In genomic region chr5:57735754-57736153, GRCh38 we compare ENCODE assay signal across 11 cellular contexts.
DNase-seq lines count a peak whose midpoint lies in the region; ATAC-seq, FAIRE-seq and TF ChIP-seq lines count a peak whose summit lies in the region.
"Had no signal": no experiment of that assay in that cellular context is flagged by ENCODE, and none has a peak within 500 bp of the region (broad histone marks: within the 10 kb centered on the region; RNA-seq: fewer than 3 reads in every experiment).

No MANE protein-coding gene starts in this region.

- peaks cover 4% of the 10 kb centered on the region for H3K9me1 ChIP-seq in IMR-90 (ENCODE audit: insufficient read depth, low read length)

- DNase-seq in AG04449 (ENCODE audit: low read depth, low spot score) (peak; percentile 85), IMR-90 (peak; percentile 96), cardiac fibroblast (ENCODE audit: low read depth in 2 of 2) (peak; percentile 74 to 94), HepG2 (ENCODE audit: low spot score) (peak; percentile 14), NCI-H1930 (lab: John Stamatoyannopoulos, UW) (no peak), spleen (no peak)
- DNase-seq: activated naive CD8-positive, alpha-beta T cell treated with anti-CD3 and anti-CD28 coated beads for 36 hours; midbrain had no signal

- peak overlapping the region; percentile 63 to 96 for H4K8ac ChIP-seq in IMR-90 (ENCODE audit: low read depth in 2 of 2, low read length in 2 of 2)

- peak overlapping the region; percentile 67; the same call in 1 of the 2 replicates for H3K56ac ChIP-seq in IMR-90 (ENCODE audit: extremely low read depth, insufficient read depth, low read length)

- H2BK15ac ChIP-seq in IMR-90 (ENCODE audit: low read depth, low read length): peak overlapping the region; percentile 27; the same call in 2 of the 3 replicates

- H3K14ac ChIP-seq in IMR-90 (replicated peaks; ENCODE audit: low read depth, low read length): peak overlapping the region; percentile 96

- no peaks in the 10 kb centered on the region for H4K20me1 ChIP-seq in IMR-90 (ENCODE audit: insufficient read depth, low read length)
- no peaks in the 10 kb centered on the region for H4K20me1 ChIP-seq in HepG2 (ENCODE audit: insufficient read depth, low read length)

- H3K4me3 ChIP-seq in AG04449 (ENCODE audit: low read depth, low read length) (no peak overlapping the region), IMR-90 (ENCODE audit: insufficient read depth, low read depth, low read length) (no peak overlapping the region), cardiac fibroblast (replicated peaks in 1 of 2; ENCODE audit: low read depth in 2 of 2, low read length in 2 of 2) (no peak overlapping the region), HepG2 (replicated peaks in 1 of 3; ENCODE audit: insufficient read depth in 1 of 3, low read depth in 2 of 3, low read length in 3 of 3) (no peak overlapping the region), spleen (no peak overlapping the region)
- H3K4me3 ChIP-seq: SK-N-MC had no signal

- H4K91ac ChIP-seq in IMR-90 (ENCODE audit: insufficient read depth, low read depth, low read length): peak overlapping the region; percentile 98

- no peaks in the 10 kb centered on the region for H3K9me3 ChIP-seq in IMR-90 (ENCODE audit: control insufficient read depth, insufficient read depth, low read length)
- no peaks in the 10 kb centered on the region for H3K9me3 ChIP-seq in HepG2 (ENCODE audit: low read length)
- H3K9me3 ChIP-seq in spleen: no peaks in the 10 kb centered on the region

- peak overlapping the region; percentile 71 for H4K5ac ChIP-seq in IMR-90 (ENCODE audit: low read depth, low read length)

- H2BK5ac ChIP-seq in IMR-90 (ENCODE audit: low read depth, low read length, poor library complexity, severe bottlenecking): peak overlapping the region; percentile 99

- TF ChIP-seq POLR2A in IMR-90 (IDR thresholded peaks at IDR 0.05; ENCODE audit: low read depth, low read length): no peak
- no peak for TF ChIP-seq POLR2A in HepG2 (IDR thresholded peaks at IDR 0.05; ENCODE audit: insufficient read depth in 1 of 2, low read depth in 2 of 2, low read length in 2 of 2)
- TF ChIP-seq POLR2A in spleen (IDR thresholded peaks at IDR 0.05): no peak

- FAIRE-seq in HepG2 (lab: Jason Lieb, UNC): no peak

- BruUV-seq in IMR-90 (replicated peaks; lab: Mats Ljungman, UMichigan) (no TSS peak), HepG2 (replicated peaks; lab: Mats Ljungman, UMichigan) (no TSS peak)

- TF ChIP-seq EP300 in HepG2 (IDR thresholded peaks at IDR 0.05; ENCODE audit: low read depth in 2 of 2, low read length in 2 of 2) (no peak), HepG2 (CRISPR knock-in tag; IDR thresholded peaks at IDR 0.05; ENCODE audit: borderline replicate concordance) (no peak)

- peak overlapping the region; percentile 99 for H2BK120ac ChIP-seq in IMR-90 (ENCODE audit: low read depth, low read length)

- no peak overlapping the region for H3K9ac ChIP-seq in IMR-90 (ENCODE audit: low read depth, low read length)
- no peak overlapping the region for H3K9ac ChIP-seq in HepG2 (ENCODE audit: insufficient read depth, low read depth, low read length)

- H3K27me3 ChIP-seq in IMR-90 (ENCODE audit: control insufficient read depth, insufficient read depth, low read length) (no peaks in the 10 kb centered on the region), HepG2 (ENCODE audit: control insufficient read depth in 1 of 2, insufficient read depth in 2 of 2, low read length in 2 of 2) (no peaks in the 10 kb centered on the region), spleen (replicated peaks in 1 of 7) (no peaks in the 10 kb centered on the region)

- H3K36me3 ChIP-seq in IMR-90 (ENCODE audit: control insufficient read depth, insufficient read depth, low read length): no peaks in the 10 kb centered on the region
- no peaks in the 10 kb centered on the region for H3K36me3 ChIP-seq in HepG2 (replicated peaks in 1 of 2; ENCODE audit: control insufficient read depth in 1 of 2, insufficient read depth in 2 of 2, low read length in 2 of 2)
- H3K36me3 ChIP-seq in spleen: no peaks in the 10 kb centered on the region

- peak overlapping the region; percentile 99; the same call in 1 of the 2 replicates for H3K4ac ChIP-seq in IMR-90 (ENCODE audit: low read depth, low read length)

- peak overlapping the region; percentile 47; the same call in 1 of the 2 replicates for H2AK5ac ChIP-seq in IMR-90 (ENCODE audit: low read depth, low read length)

- H3K4me2 ChIP-seq in IMR-90 (ENCODE audit: low read depth, low read length) (peak overlapping the region; percentile 55; the same call in 1 of the 2 replicates), HepG2 (ENCODE audit: low read depth, low read length) (no peak overlapping the region)

- H3K4me1 ChIP-seq in IMR-90 (ENCODE audit: control insufficient read depth, insufficient read depth, low read length): peaks cover 27% of the 10 kb centered on the region
- 0 out of 2 replicates have a peak, but pooled peaks cover 12% of the 10 kb centered on the region for H3K4me1 ChIP-seq in HepG2 (ENCODE audit: insufficient read depth, low read length)
- no peaks in the 10 kb centered on the region for H3K4me1 ChIP-seq in spleen

- H3K18ac ChIP-seq in IMR-90 (ENCODE audit: low read depth, low read length): peak overlapping the region; percentile 96

- H2AFZ ChIP-seq in IMR-90 (replicated peaks; ENCODE audit: low read length, poor library complexity) (no peak overlapping the region), HepG2 (ENCODE audit: low read length) (no peak overlapping the region)

- H2BK20ac ChIP-seq in IMR-90 (ENCODE audit: low read depth, low read length): peak overlapping the region; percentile 98

- no peak overlapping the region for H2AK9ac ChIP-seq in IMR-90 (replicated peaks; ENCODE audit: low read depth, low read length, poor library complexity)

- no peaks in the 10 kb centered on the region for H3K79me1 ChIP-seq in IMR-90 (ENCODE audit: low read depth in 1 of 2, low read length in 2 of 2)

- H3K27ac ChIP-seq in IMR-90 (ENCODE audit: insufficient read depth, low read length): peak overlapping the region; percentile 86
- no peak overlapping the region for H3K27ac ChIP-seq in HepG2 (ENCODE audit: extremely low read length, insufficient read depth, low read length)
- H3K27ac ChIP-seq in spleen: no peak overlapping the region
- H3K27ac ChIP-seq: SK-N-MC had no signal

- POLR2A ChIA-PET in AG04449 (lab: Yijun Ruan, JAX) (no interaction called here), IMR-90 (lab: Charles Lee; ENCODE audit: unreplicated experiment) (no interaction called here), HepG2 (lab: Yijun Ruan, JAX) (interaction anchor here (1.2 kb wide), 1 partner anchor 85 kb away, joined by 3 read pairs; no protein-coding TSS in a partner anchor)

- dilution Hi-C loops in IMR-90 (cut with HindIII; ENCODE audit: low sequenced_read_pairs, unreplicated experiment): no loop called here

- H3K79me2 ChIP-seq in HepG2 (ENCODE audit: insufficient read depth, low read length): no peaks in the 10 kb centered on the region

- peak; percentile 94 for ATAC-seq in IMR-90 (ENCODE audit: low read depth)
- ATAC-seq in HepG2: no peak
- no peak for ATAC-seq in HG03025 (IDR thresholded peaks at IDR 0.05; ENCODE audit: low FRiP score, unreplicated experiment)
- ATAC-seq in HG03520 (IDR thresholded peaks at IDR 0.05; ENCODE audit: unreplicated experiment): no peak

- no CpG with 5 or more reads among the region's 2 CpGs for WGBS in IMR-90 (ENCODE audit: extremely low coverage in 2 of 2, insufficient read length in 1 of 2), 2 experiments
- 2% methylated on average over 2 of the region's 2 CpGs for WGBS in HepG2 (ENCODE audit: low lambda C conversion rate)
- WGBS in spleen, 5 donors: 44 to 73% (median 46%) methylated on average over 2 of the region's 2 CpGs

- no peak for TF ChIP-seq CTCF in AG04449 (IDR thresholded peaks at IDR 0.05; ENCODE audit: insufficient read depth, low read length, missing control alignments)
- TF ChIP-seq CTCF in IMR-90 (conservative IDR thresholded peaks at IDR 0.05; ENCODE audit: low read depth, low read length): no peak
- no peak for TF ChIP-seq CTCF in cardiac fibroblast (IDR thresholded peaks at IDR 0.05; ENCODE audit: low read depth, low read length)
- TF ChIP-seq CTCF in HepG2 (CRISPR knock-in tag; IDR thresholded peaks at IDR 0.05): no peak
- no peak for TF ChIP-seq CTCF in spleen (IDR thresholded peaks at IDR 0.05 in 8 of 11, conservative IDR thresholded peaks at IDR 0.05 in 3 of 11)

- H3K23ac ChIP-seq in IMR-90 (ENCODE audit: low read depth, low read length): peak overlapping the region; percentile 94; the same call in 1 of the 2 replicates

- TF ChIP-seq RAD21 in IMR-90 (IDR thresholded peaks at IDR 0.05; ENCODE audit: low read length) (no peak), HepG2 (CRISPR knock-in tag; IDR thresholded peaks at IDR 0.05) (no peak)

- intact Hi-C loops in IMR-90 (cut with micrococcal nuclease): no loop called here
- intact Hi-C loops in HepG2 (cut with micrococcal nuclease; ENCODE audit: unreplicated experiment): no loop called here
- intact Hi-C loops in spleen (cut with DNase I; ENCODE audit: low total_unique reads): no loop called here

- in situ Hi-C loops in IMR-90 (cut with MboI; ENCODE audit: low sequenced_read_pairs) (no loop called here), HepG2 (cut with HindIII; ENCODE audit: extremely low pct_ligation_motif_present, low pct_unique_long_range_greater_than_20kb) (no loop called here)

- CTCF ChIA-PET in AG04449 (lab: Yijun Ruan, JAX) (interaction anchor here (1.7 kb wide), 1 partner anchor 725 kb away, joined by 6 read pairs; no protein-coding TSS in a partner anchor), IMR-90 (lab: Yijun Ruan, JAX) (interaction anchor here (1.3 to 2.3 kb wide), 3 partner anchors 44 to 725 kb away, joined by 4 to 5 read pairs (median 4); no protein-coding TSS in a partner anchor), HepG2 (lab: Yijun Ruan, JAX; ENCODE audit: low intra/inter-chr PET ratio, low total read pairs) (no interaction called here)

TF ChIP-seq in IMR-90, 13 proteins besides CTCF, POLR2A, EP300 and RAD21:
- TF ChIP-seq CEBPB (IDR thresholded peaks at IDR 0.05; ENCODE audit: low read depth, low read length): peak; percentile 73
- TF ChIP-seq SMC3 (IDR thresholded peaks at IDR 0.05; ENCODE audit: low read depth, low read length): no peak
- TF ChIP-seq FOS (IDR thresholded peaks at IDR 0.05; ENCODE audit: low read depth, low read length): peak; percentile 94

TF ChIP-seq in HepG2, 621 proteins besides CTCF, POLR2A, EP300 and RAD21:
- TF ChIP-seq TIGD3 (CRISPR knock-in tag; IDR thresholded peaks at IDR 0.05; ENCODE audit: borderline replicate concordance) (no peak), FOSL2 (CRISPR knock-in tag; IDR thresholded peaks at IDR 0.05) (peak; percentile 32; the same call in 1 of the 2 replicates), RARA (CRISPR knock-in tag; IDR thresholded peaks at IDR 0.05) (peak; percentile 33; the same call in 1 of the 2 replicates)

Comparison
In these comparisons a context has a peak if more than half of its experiments do, and no peak if none do; other contexts are left out.
1. DNase-seq: peak in AG04449 (single experiment), IMR-90 (single experiment), cardiac fibroblast (2 of 2) and HepG2 (single experiment); none in NCI-H1930 (0 of 2) and spleen (single experiment).